ENCODE assay signal across 10 cellular contexts in genomic region chr11:13135385-13136271, GRCh38.
DNase-seq lines count a peak whose midpoint lies in the region; ATAC-seq and TF ChIP-seq lines count a peak whose summit lies in the region.
"Had no signal": no experiment of that assay in that cellular context is flagged by ENCODE, and none has a peak within 500 bp of the region (broad histone marks: within the 10 kb centered on the region; RNA-seq: fewer than 3 reads in every experiment).

No MANE protein-coding gene starts in this region.

- DNase-seq in EH (ENCODE audit: low read depth) = peak; percentile 90
- DNase-seq in NCI-H2107 treated with DMSO at 0.1 percent for 48 hours (lab: John Stamatoyannopoulos, UW; ENCODE audit: unreplicated experiment) = peak; percentile 97
- DNase-seq in cerebellar cortex (ENCODE audit: low spot score) = peak; percentile 18
- no peak for DNase-seq in nephron progenitor cell
- no peak for DNase-seq in GM10248 (ENCODE audit: extremely low spot score)
- no peak for DNase-seq in OCI-M1 (lab: John Stamatoyannopoulos, UW)
- DNase-seq: gastrocnemius medialis; NK-92 treated with Interleukin-12 subunit alpha and Interleukin-12 subunit beta, amount 100 ng/mL, for 24 hours had no signal

- POLR2A ChIA-PET in GM10248 (lab: Yijun Ruan, JAX) = no interaction called here

- H3K4me1 Mint-ChIP-seq in nephron progenitor cell = peaks cover 62% of the 10 kb centered on the region

- CTCF ChIA-PET in GM10248 (lab: Yijun Ruan, JAX) = interaction anchor here (1.0 to 1.6 kb wide), 3 partner anchors 11 to 18 kb away, joined by 3 to 5 read pairs (median 3); no protein-coding TSS in a partner anchor

- peaks cover 30% of the 10 kb centered on the region for H3K9me3 Mint-ChIP-seq in nephron progenitor cell

- ATAC-seq in HG02852 (IDR thresholded peaks at IDR 0.05; ENCODE audit: unreplicated experiment) (no peak), HG03196 (IDR thresholded peaks at IDR 0.05; ENCODE audit: unreplicated experiment) (no peak)
- ATAC-seq: gastrocnemius medialis had no signal

- peak overlapping the region; percentile 13 for H3K4me3 Mint-ChIP-seq in nephron progenitor cell

- peaks cover 10% of the 10 kb centered on the region for H3K27me3 Mint-ChIP-seq in nephron progenitor cell (ENCODE audit: low read depth, poor library complexity)

- TF ChIP-seq CTCF in nephron progenitor cell (IDR thresholded peaks at IDR 0.05) = no peak
- no peak for TF ChIP-seq CTCF in GM10248 (IDR thresholded peaks at IDR 0.05; ENCODE audit: control extremely low read depth, extremely low read depth, low read depth, missing control alignments)

- peak overlapping the region; percentile 60 for H3K27ac Mint-ChIP-seq in nephron progenitor cell

- no peaks in the 10 kb centered on the region for H3K36me3 Mint-ChIP-seq in nephron progenitor cell (ENCODE audit: low read depth)

Comparison
In these comparisons a context has a peak if more than half of its experiments do, and no peak if none do; other contexts are left out.
1. DNase-seq: peak in EH (single experiment), NCI-H2107 treated with DMSO at 0.1 percent for 48 hours (single experiment) and cerebellar cortex (single experiment); none in nephron progenitor cell (single experiment), GM10248 (single experiment) and OCI-M1 (single experiment).